ENCODE assay signal across 17 cellular contexts in genomic region chr20:35273449-35274171, GRCh38. TPM values are rescaled to one million over a fixed set of nuclear protein-coding genes. Genes with fewer than 3 reads are reported as not detected.
DNase-seq lines count a peak whose midpoint lies in the region; ATAC-seq, FAIRE-seq and TF ChIP-seq lines count a peak whose summit lies in the region.
"Had no signal": no experiment of that assay in that cellular context is flagged by ENCODE, and none has a peak within 500 bp of the region (broad histone marks: within the 10 kb centered on the region; RNA-seq: fewer than 3 reads in every experiment).

No MANE protein-coding gene starts in this region.

- intact Hi-C loops in CD4-positive, alpha-beta T cell (cut with DNase I, micrococcal nuclease), result loop anchor here in 1 of 2 experiments (10.0 kb wide), 1 partner anchor 599 kb away; the partner anchor contains the start of gene PIGU

- no peaks in the 10 kb centered on the region for H3K27me3 ChIP-seq in CD4-positive, alpha-beta T cell (ENCODE audit: control insufficient read depth, insufficient read depth, low read length)

- peak overlapping the region; percentile 73 for H3K27ac Mint-ChIP-seq in CD4-positive, alpha-beta T cell
- H3K27ac Mint-ChIP-seq: activated CD4-positive, alpha-beta memory T cell treated with anti-CD3 and anti-CD28 coated beads for 36 hours; stimulated activated naive CD8-positive, alpha-beta T cell treated with anti-CD3 and anti-CD28 coated beads, Interleukin-15, Interleukin-2, amounts not matched to agents 100 ng/mL and 50 ng/mL, for 24 hours had no signal

- no peaks in the 10 kb centered on the region for H3K27me3 Mint-ChIP-seq in CD4-positive, alpha-beta T cell
- H3K27me3 Mint-ChIP-seq: activated CD4-positive, alpha-beta memory T cell treated with anti-CD3 and anti-CD28 coated beads for 36 hours; activated naive CD4-positive, alpha-beta T cell treated with anti-CD3 and anti-CD28 coated beads, Interleukin-2, amount 50 U/mL, for 24 hours; stimulated activated naive CD8-positive, alpha-beta T cell treated with anti-CD3 and anti-CD28 coated beads, Interleukin-15, Interleukin-2, amounts not matched to agents 100 ng/mL and 50 ng/mL, for 24 hours had no signal

- no peak for FAIRE-seq in HTR-8/SVneo (lab: Jason Lieb, UNC)

- H3K4me1 Mint-ChIP-seq in CD4-positive, alpha-beta T cell (ENCODE audit: low read depth), result peaks cover 32% of the 10 kb centered on the region

- TF ChIP-seq EP300 in Ishikawa (IDR thresholded peaks at IDR 0.05; ENCODE audit: borderline replicate concordance), result no peak

- CTCF ChIA-PET in CD4-positive, alpha-beta T cell (lab: Charles Lee), result interaction anchor here (1.5 kb wide), 1 partner anchor 128 kb away, joined by 4 read pairs; no protein-coding TSS in a partner anchor

- DNase-seq in CD4-positive, alpha-beta T cell, result no peak
- DNase-seq in cerebellar nuclear complex (lab: John Stamatoyannopoulos, UW) (peak; percentile 37 to 78), myocyte (ENCODE audit: low read depth) (peak; percentile 54), HTR-8/SVneo (ENCODE audit: insufficient read length, low spot score) (no peak)
- DNase-seq: activated CD4-positive, alpha-beta memory T cell treated with anti-CD3 and anti-CD28 coated beads for 36 hours; COR-L47; NCI-H1694 treated with DMSO at 0.1 percent for 48 hours; OCI-M1; T-helper 2 cell had no signal

- TF ChIP-seq CTCF in CD4-positive, alpha-beta T cell (IDR thresholded peaks at IDR 0.05), result no peak

- peak overlapping the region; percentile 17 for H3K27ac ChIP-seq in CD4-positive, alpha-beta T cell (ENCODE audit: low read depth, low read length)
- H3K27ac ChIP-seq: psoas muscle had no signal

- H3K9me3 Mint-ChIP-seq in CD4-positive, alpha-beta T cell, result no peaks in the 10 kb centered on the region
- H3K9me3 Mint-ChIP-seq: activated CD4-positive, alpha-beta memory T cell treated with anti-CD3 and anti-CD28 coated beads for 36 hours; activated naive CD4-positive, alpha-beta T cell treated with anti-CD3 and anti-CD28 coated beads, Interleukin-2, amount 50 U/mL, for 24 hours; stimulated activated naive CD8-positive, alpha-beta T cell treated with anti-CD3 and anti-CD28 coated beads, Interleukin-15, Interleukin-2, amounts not matched to agents 100 ng/mL and 50 ng/mL, for 24 hours had no signal

- H3K36me3 Mint-ChIP-seq in CD4-positive, alpha-beta T cell (ENCODE audit: low read depth), result peaks cover 44% of the 10 kb centered on the region

- ATAC-seq in CD4-positive, alpha-beta T cell (ENCODE audit: poor library complexity), result no peak
- ATAC-seq in HG02981 (IDR thresholded peaks at IDR 0.05; ENCODE audit: unreplicated experiment), result no peak
- no peak for ATAC-seq in HG02973 (IDR thresholded peaks at IDR 0.05; ENCODE audit: unreplicated experiment)
- ATAC-seq: psoas muscle had no signal

- no peaks in the 10 kb centered on the region for H3K9me3 ChIP-seq in CD4-positive, alpha-beta T cell (ENCODE audit: control insufficient read depth, low read length)
- H3K9me3 ChIP-seq: psoas muscle had no signal

- TF ChIP-seq RAD21 in Ishikawa (IDR thresholded peaks at IDR 0.05; ENCODE audit: low read depth), result no peak

- no peak overlapping the region for H3K4me3 Mint-ChIP-seq in CD4-positive, alpha-beta T cell
- H3K4me3 Mint-ChIP-seq: activated CD4-positive, alpha-beta memory T cell treated with anti-CD3 and anti-CD28 coated beads for 36 hours; activated naive CD4-positive, alpha-beta T cell treated with anti-CD3 and anti-CD28 coated beads, Interleukin-2, amount 50 U/mL, for 24 hours; stimulated activated naive CD8-positive, alpha-beta T cell treated with anti-CD3 and anti-CD28 coated beads, Interleukin-15, Interleukin-2, amounts not matched to agents 100 ng/mL and 50 ng/mL, for 24 hours had no signal

- POLR2A ChIA-PET in CD4-positive, alpha-beta T cell (lab: Charles Lee), result no interaction called here

TF ChIP-seq in Ishikawa, 13 proteins besides CTCF, POLR2A, EP300 and RAD21:
- TF ChIP-seq CREB1 (IDR thresholded peaks at IDR 0.05; ENCODE audit: low read depth) (peak; percentile 55; the same call in 1 of the 2 replicates), TEAD4 (IDR thresholded peaks at IDR 0.05) (0 out of 2 replicates have a peak, but pooled peaks have one; percentile 15), FOXM1 (IDR thresholded peaks at IDR 0.05; ENCODE audit: borderline replicate concordance, low read depth) (no peak)
TF ChIP-seq in Ishikawa: peak in this region for 2.

RNA-seq across cellular contexts. Expression of gene MMP24OS, which starts 4.3 kb away (rescaled TPM):
- 10 to 100 TPM; 71.8 to 74.8 TPM for total RNA-seq in CD4-positive, alpha-beta T cell
- total RNA-seq in myocyte, result 18.9 and 21.4 TPM in 2 replicates
- polyA plus RNA-seq in myocyte (2012), result 84.6 TPM

RNA-seq across cellular contexts. Expression of gene EIF6, which starts 11.0 kb away (rescaled TPM):
- total RNA-seq in CD4-positive, alpha-beta T cell, result 10 to 100 TPM; 24.9 to 25.8 TPM
- 79.4 and 88.0 TPM in 2 replicates for total RNA-seq in myocyte
- 155 TPM for polyA plus RNA-seq in myocyte (2012)

RNA-seq across cellular contexts. Expression of gene FAM83C, which starts 18.6 kb away (rescaled TPM):
- not detected for total RNA-seq in CD4-positive, alpha-beta T cell
- not detected in 2 replicates for total RNA-seq in myocyte
- not detected for polyA plus RNA-seq in myocyte (2012)
- total RNA-seq: activated CD4-positive, alpha-beta memory T cell treated with anti-CD3 and anti-CD28 coated beads for 36 hours; dermis microvascular lymphatic vessel endothelial cell; lung microvascular endothelial cell; psoas muscle had no signal

RNA-seq across cellular contexts. Expression of gene MMP24, which starts 47.1 kb away (rescaled TPM):
- total RNA-seq in CD4-positive, alpha-beta T cell, result not detected
- total RNA-seq in myocyte, result 0.16 and 0.29 TPM in 2 replicates
- polyA plus RNA-seq in myocyte (2012), result 1.0 TPM
- total RNA-seq: activated CD4-positive, alpha-beta memory T cell treated with anti-CD3 and anti-CD28 coated beads for 36 hours had no signal

Comparison
In these comparisons a context has a peak if more than half of its experiments do, and no peak if none do; other contexts are left out.
1. DNase-seq: peak in cerebellar nuclear complex (2 of 2) and myocyte (single experiment); none in CD4-positive, alpha-beta T cell (0 of 10) and HTR-8/SVneo (single experiment).